In the genomic region with DNA sequence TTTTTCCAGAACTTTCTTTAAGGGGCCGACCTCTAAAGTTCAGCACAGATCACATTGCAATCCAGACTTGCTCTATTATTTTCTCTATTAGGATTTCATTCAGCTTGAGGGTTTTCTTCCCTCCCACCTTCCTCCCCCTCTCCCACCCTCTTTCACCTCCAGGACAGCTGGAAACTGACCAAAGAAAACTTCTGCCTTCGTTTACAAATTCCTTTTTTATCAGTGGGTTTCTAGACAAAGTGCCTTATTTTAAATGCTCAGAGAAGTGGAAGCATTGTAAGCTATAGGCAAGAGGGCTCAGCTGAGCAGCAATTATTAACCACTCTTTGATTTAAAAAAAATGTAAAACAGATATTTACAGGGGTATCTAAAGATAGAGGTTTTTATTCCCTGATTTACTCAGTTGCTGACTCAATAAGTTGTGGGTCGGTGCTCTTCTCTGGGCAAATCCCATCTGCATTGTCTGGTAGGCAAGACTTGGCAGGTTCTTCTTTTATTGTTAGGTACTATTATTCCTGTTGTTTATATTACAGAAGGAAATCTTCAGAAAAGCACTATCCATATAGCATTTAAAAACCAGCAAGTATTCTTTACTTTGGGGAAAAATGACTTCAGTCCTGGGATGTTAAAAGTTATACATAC, we compare ENCODE assay signal across 12 cellular contexts.
DNase-seq lines count a peak whose midpoint lies in the region; ATAC-seq and TF ChIP-seq lines count a peak whose summit lies in the region.
"Had no signal": no experiment of that assay in that cellular context is flagged by ENCODE, and none has a peak within 500 bp of the region (broad histone marks: within the 10 kb centered on the region; RNA-seq: fewer than 3 reads in every experiment).

No MANE protein-coding gene starts in this region.

- no peaks in the 10 kb centered on the region for H3K36me3 ChIP-seq in GM23338 (ENCODE audit: insufficient read depth)
- no peaks in the 10 kb centered on the region for H3K36me3 ChIP-seq in mammary epithelial cell (ENCODE audit: insufficient read depth, low read length)
- peaks cover 5% of the 10 kb centered on the region for H3K36me3 ChIP-seq in smooth muscle cell (ENCODE audit: low read depth)

- no peaks in the 10 kb centered on the region for H3K9me3 ChIP-seq in mammary epithelial cell (replicated peaks; ENCODE audit: insufficient read depth, low read length)
- H3K9me3 ChIP-seq in smooth muscle cell (replicated peaks; ENCODE audit: low read depth) = no peaks in the 10 kb centered on the region
- H3K9me3 ChIP-seq: mucosa of descending colon had no signal

- dilution Hi-C loops in mammary epithelial cell (cut with HindIII; ENCODE audit: low sequenced_read_pairs) = no loop called here

- in situ Hi-C loops in mammary epithelial cell (cut with MboI; ENCODE audit: low sequenced_read_pairs in 2 of 2) (no loop called here), GM13977 (cut with MboI; ENCODE audit: low pct_unique_long_range_greater_than_20kb, low sequenced_read_pairs, unreplicated experiment) (no loop called here)

- no peaks in the 10 kb centered on the region for H3K79me2 ChIP-seq in GM23338 (replicated peaks; ENCODE audit: insufficient read depth)
- no peaks in the 10 kb centered on the region for H3K79me2 ChIP-seq in mammary epithelial cell (ENCODE audit: insufficient read depth, low read length)
- peaks cover 59% of the 10 kb centered on the region for H3K79me2 ChIP-seq in smooth muscle cell (ENCODE audit: low read depth)

- 0% methylated on average over 3 of the region's 3 CpGs for WGBS in mammary epithelial cell (ENCODE audit: low coverage, missing lambda C conversion rate)
- 14% methylated on average over 3 of the region's 3 CpGs for WGBS in smooth muscle cell (ENCODE audit: low lambda C conversion rate)

- H4K20me1 ChIP-seq in GM23338 (replicated peaks; ENCODE audit: insufficient read depth) = no peaks in the 10 kb centered on the region
- no peaks in the 10 kb centered on the region for H4K20me1 ChIP-seq in mammary epithelial cell (ENCODE audit: insufficient read depth, low read length)
- peaks cover 40% of the 10 kb centered on the region for H4K20me1 ChIP-seq in smooth muscle cell (ENCODE audit: low read depth)

- H3K27me3 ChIP-seq in GM23338 (ENCODE audit: insufficient read depth) = no peaks in the 10 kb centered on the region
- H3K27me3 ChIP-seq in mammary epithelial cell (ENCODE audit: insufficient read depth, low read length) = no peaks in the 10 kb centered on the region
- no peaks in the 10 kb centered on the region for H3K27me3 ChIP-seq in smooth muscle cell (ENCODE audit: low read depth)

- POLR2A ChIA-PET in WTC11 (lab: Charles Lee) = no interaction called here

- intact Hi-C loops in mammary epithelial cell (cut with micrococcal nuclease) = no loop called here

- no TSS peak for BruUV-seq in mammary epithelial cell (replicated peaks; lab: Mats Ljungman, UMichigan)

- H3K4me1 ChIP-seq in GM23338 (ENCODE audit: insufficient read depth) (peaks cover 37% of the 10 kb centered on the region), mammary epithelial cell (ENCODE audit: insufficient read depth, low read length) (peaks cover 38% of the 10 kb centered on the region), smooth muscle cell (ENCODE audit: low read depth) (peaks cover 28% of the 10 kb centered on the region)

- H3K27ac Mint-ChIP-seq in GM23338 (no peak overlapping the region; the same call in 1 of the 2 replicates), WTC11 (no peak overlapping the region)

- H3K27ac ChIP-seq in GM23338 (ENCODE audit: low read depth) = 0 out of 2 replicates have a peak overlapping the region, but pooled peaks have one; percentile 5
- H3K27ac ChIP-seq in mammary epithelial cell (ENCODE audit: insufficient read depth, low read depth, low read length) = peak overlapping the region; percentile 29
- peak overlapping the region; percentile 98 for H3K27ac ChIP-seq in smooth muscle cell (ENCODE audit: low read depth)

- H3K9ac ChIP-seq in mammary epithelial cell (ENCODE audit: insufficient read depth, low read length) (no peak overlapping the region), smooth muscle cell (ENCODE audit: low read depth) (peak overlapping the region; percentile 99)

- H3K4me2 ChIP-seq in GM23338 (no peak overlapping the region), mammary epithelial cell (ENCODE audit: insufficient read depth, low read depth, low read length) (peak overlapping the region; percentile 67), smooth muscle cell (peak overlapping the region; percentile 94)

- no peaks in the 10 kb centered on the region for H3K9me3 Mint-ChIP-seq in GM23338
- no peaks in the 10 kb centered on the region for H3K9me3 Mint-ChIP-seq in WTC11

- no peak overlapping the region for H3K4me3 Mint-ChIP-seq in GM23338
- H3K4me3 Mint-ChIP-seq in WTC11 = no peak overlapping the region

- H3F3A ChIP-seq in GM23338 (replicated peaks; ENCODE audit: low read depth) = no peaks in the 10 kb centered on the region
- peaks cover 65% of the 10 kb centered on the region for H3F3A ChIP-seq in smooth muscle cell (ENCODE audit: low read depth)

- DNase-seq in GM23338 (ENCODE audit: low spot score) (no peak), mammary epithelial cell (peak; percentile 56), kidney glomerular epithelial cell (lab: John Stamatoyannopoulos, UW) (peak; percentile 60), smooth muscle cell (lab: John Stamatoyannopoulos, UW; ENCODE audit: unreplicated experiment) (no peak), WTC11 (ENCODE audit: low spot score) (no peak), GM13977 (ENCODE audit: low spot score) (no peak), 8988T (no peak)
- DNase-seq: central memory CD4-positive, alpha-beta T cell; DMS79 treated with DMSO at 0.1 percent for 48 hours; Kasumi-1; mucosa of descending colon had no signal

- H3K4me3 ChIP-seq in GM23338 (no peak overlapping the region), mammary epithelial cell (replicated peaks in 1 of 3; ENCODE audit: insufficient read depth in 1 of 3, low read depth in 2 of 3, low read length in 3 of 3) (peak overlapping the region in 2 of 3 experiments; percentile 5 to 13), smooth muscle cell (peak overlapping the region; percentile 72)
- H3K4me3 ChIP-seq: mucosa of descending colon had no signal

- H2AFZ ChIP-seq in GM23338 = no peak overlapping the region
- H2AFZ ChIP-seq in mammary epithelial cell (ENCODE audit: low read depth, low read length) = peak overlapping the region; percentile 58
- H2AFZ ChIP-seq in smooth muscle cell (ENCODE audit: low read depth) = no peak overlapping the region

- H3K9me2 ChIP-seq in GM23338 (ENCODE audit: insufficient read depth) = no peaks in the 10 kb centered on the region

- no peaks in the 10 kb centered on the region for H3K36me3 Mint-ChIP-seq in GM23338 (ENCODE audit: low read depth)
- no peaks in the 10 kb centered on the region for H3K36me3 Mint-ChIP-seq in WTC11

- ATAC-seq in GM23338 (no peak), WTC11 (no peak), GM21526 (IDR thresholded peaks at IDR 0.05; ENCODE audit: low FRiP score, unreplicated experiment) (no peak)

- no peaks in the 10 kb centered on the region for H3K27me3 Mint-ChIP-seq in GM23338 (ENCODE audit: insufficient read depth, low read depth, poor library complexity)
- no peaks in the 10 kb centered on the region for H3K27me3 Mint-ChIP-seq in WTC11 (ENCODE audit: low read depth)

- no peak for TF ChIP-seq CTCF in GM23338 (conservative IDR thresholded peaks at IDR 0.05; ENCODE audit: low read depth in 2 of 2)
- TF ChIP-seq CTCF in mammary epithelial cell (conservative IDR thresholded peaks at IDR 0.05 in 1 of 2, IDR thresholded peaks at IDR 0.05 in 1 of 2; ENCODE audit: extremely low read depth in 1 of 2, insufficient read depth in 1 of 2, low read depth in 1 of 2, low read length in 2 of 2) = no peak
- TF ChIP-seq CTCF in smooth muscle cell (IDR thresholded peaks at IDR 0.05; ENCODE audit: borderline replicate concordance, insufficient read depth, poor library complexity, severe bottlenecking) = no peak
- no peak for TF ChIP-seq CTCF in WTC11 (IDR thresholded peaks at IDR 0.05)
- no peak for TF ChIP-seq CTCF in GM13977 (IDR thresholded peaks at IDR 0.05; ENCODE audit: extremely low read depth, insufficient read depth, missing control alignments)

- peaks cover 35% of the 10 kb centered on the region for H3K4me1 Mint-ChIP-seq in GM23338
- H3K4me1 Mint-ChIP-seq in WTC11 = peaks cover 36% of the 10 kb centered on the region

- CTCF ChIA-PET in mammary epithelial cell (lab: Charles Lee; ENCODE audit: low non-redundant PET) (no interaction called here), WTC11 (lab: Charles Lee) (no interaction called here)

TF ChIP-seq in GM23338, 12 proteins besides CTCF, POLR2A, EP300 and RAD21 (continues in another document):
- TF ChIP-seq ZNF114 (CRISPR knock-in tag; IDR thresholded peaks at IDR 0.05) (no peak), JUNB (IDR thresholded peaks at IDR 0.05; ENCODE audit: unreplicated experiment) (no peak), EZH2phosphoT487 (IDR thresholded peaks at IDR 0.05; ENCODE audit: unreplicated experiment) (no peak)

TF ChIP-seq in WTC11, 78 proteins besides CTCF, POLR2A, EP300 and RAD21 (continues in another document):
- TF ChIP-seq OVOL2 (CRISPR knock-in tag; IDR thresholded peaks at IDR 0.05; ENCODE audit: borderline replicate concordance) (no peak), NFYB (CRISPR knock-in tag; conservative IDR thresholded peaks at IDR 0.05; ENCODE audit: low read depth) (no peak), PRRX2 (CRISPR knock-in tag; IDR thresholded peaks at IDR 0.05) (no peak), MXD4 (CRISPR knock-in tag; IDR thresholded peaks at IDR 0.05; ENCODE audit: borderline replicate concordance) (no peak), SMAD4 (CRISPR knock-in tag; IDR thresholded peaks at IDR 0.05) (no peak), ZNF396 (CRISPR knock-in tag; IDR thresholded peaks at IDR 0.05; ENCODE audit: borderline replicate concordance) (no peak), ZNF263 (CRISPR knock-in tag; IDR thresholded peaks at IDR 0.05; ENCODE audit: low read depth) (no peak)
- TF ChIP-seq, protein P1, sequence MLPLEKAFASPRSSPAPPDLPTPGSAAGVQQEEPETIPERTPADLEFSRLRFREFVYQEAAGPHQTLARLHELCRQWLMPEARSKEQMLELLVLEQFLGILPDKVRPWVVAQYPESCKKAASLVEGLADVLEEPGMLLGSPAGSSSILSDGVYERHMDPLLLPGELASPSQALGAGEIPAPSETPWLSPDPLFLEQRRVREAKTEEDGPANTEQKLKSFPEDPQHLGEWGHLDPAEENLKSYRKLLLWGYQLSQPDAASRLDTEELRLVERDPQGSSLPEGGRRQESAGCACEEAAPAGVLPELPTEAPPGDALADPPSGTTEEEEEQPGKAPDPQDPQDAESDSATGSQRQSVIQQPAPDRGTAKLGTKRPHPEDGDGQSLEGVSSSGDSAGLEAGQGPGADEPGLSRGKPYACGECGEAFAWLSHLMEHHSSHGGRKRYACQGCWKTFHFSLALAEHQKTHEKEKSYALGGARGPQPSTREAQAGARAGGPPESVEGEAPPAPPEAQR (CRISPR knock-in tag; IDR thresholded peaks at IDR 0.05) = no peak
- TF ChIP-seq, protein P2, sequence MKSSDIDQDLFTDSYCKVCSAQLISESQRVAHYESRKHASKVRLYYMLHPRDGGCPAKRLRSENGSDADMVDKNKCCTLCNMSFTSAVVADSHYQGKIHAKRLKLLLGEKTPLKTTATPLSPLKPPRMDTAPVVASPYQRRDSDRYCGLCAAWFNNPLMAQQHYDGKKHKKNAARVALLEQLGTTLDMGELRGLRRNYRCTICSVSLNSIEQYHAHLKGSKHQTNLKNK (CRISPR knock-in tag; IDR thresholded peaks at IDR 0.05) = no peak

Comparison
In these comparisons a context has a peak if more than half of its experiments do, and no peak if none do; other contexts are left out.
1. DNase-seq: peak in mammary epithelial cell (single experiment) and kidney glomerular epithelial cell (single experiment); none in GM23338 (single experiment), smooth muscle cell (single experiment), WTC11 (single experiment), GM13977 (single experiment) and 8988T (single experiment).
2. H3K27ac ChIP-seq: peak in every context shown above with its lines; median percentile 98 in smooth muscle cell; 29 in mammary epithelial cell; 5 in GM23338.